Comparison of ENCODE assay signal across 7 cellular contexts in the genomic region with DNA sequence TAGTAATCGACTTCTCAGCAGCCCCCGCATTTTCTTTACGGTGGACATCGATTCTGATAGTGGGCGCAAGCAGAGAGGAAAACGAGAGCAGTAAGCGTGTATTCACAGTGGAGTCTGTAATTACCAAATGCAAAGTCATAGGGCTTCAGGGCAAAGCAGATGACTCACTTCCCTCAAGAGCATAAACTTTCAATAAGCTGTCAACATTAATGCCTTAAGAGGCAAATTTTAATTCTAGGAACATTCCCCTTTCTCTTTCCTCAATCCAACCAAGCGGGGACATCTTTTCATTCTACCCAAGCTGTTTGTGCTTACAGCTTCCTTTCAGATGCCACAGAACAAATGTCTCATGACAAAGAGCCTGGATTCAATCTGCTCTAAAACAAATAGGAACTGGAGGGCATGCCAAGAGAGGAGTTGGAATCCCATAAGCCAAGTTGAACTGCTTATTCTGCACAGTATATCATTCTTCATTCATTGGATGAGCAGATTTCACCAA. TPM values are rescaled to one million over a fixed set of nuclear protein-coding genes. Genes with fewer than 3 reads are reported as not detected.
DNase-seq lines count a peak whose midpoint lies in the region; ATAC-seq, FAIRE-seq and TF ChIP-seq lines count a peak whose summit lies in the region.

No MANE protein-coding gene starts in this region.

- DNase-seq in GM12892 (ENCODE audit: insufficient read length) (no peak), NCI-H226 (peak; percentile 95), pulmonary artery endothelial cell (ENCODE audit: low read depth, low spot score) (peak; percentile 65), left lobe of liver (ENCODE audit: low spot score) (no peak), SW480 (ENCODE audit: low spot score) (no peak)
- DNase-seq in central memory CD8-positive, alpha-beta T cell (ENCODE audit: low spot score in 2 of 2), result no peak

- H3K27me3 Mint-ChIP-seq in central memory CD8-positive, alpha-beta T cell, result no peaks in the 10 kb centered on the region

- H3K4me1 Mint-ChIP-seq in central memory CD8-positive, alpha-beta T cell, result peaks cover 17% of the 10 kb centered on the region

- TF ChIP-seq POLR2A in GM12892 (IDR thresholded peaks at IDR 0.05; ENCODE audit: low read depth, low read length), result no peak

- H3K9me3 Mint-ChIP-seq in central memory CD8-positive, alpha-beta T cell, result no peaks in the 10 kb centered on the region

- peak; percentile 30 for FAIRE-seq in GM12892 (lab: Jason Lieb, UNC)

- H3K4me3 Mint-ChIP-seq in central memory CD8-positive, alpha-beta T cell, result peak overlapping the region; percentile 71

- peak overlapping the region; percentile 91 for H3K27ac Mint-ChIP-seq in central memory CD8-positive, alpha-beta T cell (ENCODE audit: low read depth)

- no peak for ATAC-seq in central memory CD8-positive, alpha-beta T cell (replicated peaks; ENCODE audit: extremely low read depth, poor library complexity, severe bottlenecking)
- ATAC-seq in GM18858 (IDR thresholded peaks at IDR 0.05; ENCODE audit: unreplicated experiment) (no peak), left lobe of liver (no peak)

- peaks cover 4% of the 10 kb centered on the region for H3K36me3 Mint-ChIP-seq in central memory CD8-positive, alpha-beta T cell (ENCODE audit: insufficient read depth)

RNA-seq across cellular contexts. Expression of a gene that starts 48.6 kb away (rescaled TPM):
- 42.0 TPM for polyA plus RNA-seq in GM12892 (2012; ENCODE audit: missing spikeins)
- 104 and 121 TPM in 2 replicates for total RNA-seq in pulmonary artery endothelial cell
- 44.4 TPM for total RNA-seq in left lobe of liver

Comparison
In these comparisons a context has a peak if more than half of its experiments do, and no peak if none do; other contexts are left out.
1. DNase-seq: peak in NCI-H226 (single experiment) and pulmonary artery endothelial cell (single experiment); none in GM12892 (single experiment), central memory CD8-positive, alpha-beta T cell (0 of 2), left lobe of liver (single experiment) and SW480 (single experiment).